In genomic region chr11:67630943-67631331, GRCh38 we compare ENCODE assay signal across 6 cellular contexts. TPM values are rescaled to one million over a fixed set of nuclear protein-coding genes. Genes with fewer than 3 reads are reported as not detected.
DNase-seq lines count a peak whose midpoint lies in the region; FAIRE-seq and TF ChIP-seq lines count a peak whose summit lies in the region.

No MANE protein-coding gene starts in this region.

- H3K36me3 ChIP-seq in H7 (replicated peaks; ENCODE audit: control insufficient read depth, insufficient read depth, low read length) (no peaks in the 10 kb centered on the region), brain microvascular endothelial cell (replicated peaks) (no peaks in the 10 kb centered on the region), neural cell (ENCODE audit: insufficient read depth, low read length) (no peaks in the 10 kb centered on the region)

- no peaks in the 10 kb centered on the region for H4K20me1 ChIP-seq in neural cell (ENCODE audit: insufficient read depth)

- no peaks in the 10 kb centered on the region for H3K79me2 ChIP-seq in neural cell (replicated peaks; ENCODE audit: insufficient read depth, low read length)

- H3K27me3 ChIP-seq in H7 (ENCODE audit: control insufficient read depth, insufficient read depth, low read length) (no peaks in the 10 kb centered on the region), brain microvascular endothelial cell (replicated peaks) (no peaks in the 10 kb centered on the region), neural cell (ENCODE audit: insufficient read depth, low read depth, low read length) (no peaks in the 10 kb centered on the region)

- H3F3A ChIP-seq in neural cell (ENCODE audit: insufficient read depth, low read length, poor library complexity, severe bottlenecking) = no peaks in the 10 kb centered on the region

- no peaks in the 10 kb centered on the region for H3K9me3 ChIP-seq in neural cell (ENCODE audit: low read length)

- no peak for FAIRE-seq in urothelium cell line (lab: Jason Lieb, UNC)

- no peak for DNase-seq in H7
- no peak for DNase-seq in brain microvascular endothelial cell
- no peak for DNase-seq in NOMO-1 (lab: John Stamatoyannopoulos, UW; ENCODE audit: unreplicated experiment in 2 of 2)
- no peak for DNase-seq in GM10266 (ENCODE audit: extremely low spot score)
- no peak for DNase-seq in urothelium cell line (ENCODE audit: low spot score)

- TF ChIP-seq CTCF in brain microvascular endothelial cell (IDR thresholded peaks at IDR 0.05; ENCODE audit: low read depth, low read length, missing control alignments) (no peak), neural cell (IDR thresholded peaks at IDR 0.05; ENCODE audit: poor library complexity, severe bottlenecking) (no peak), GM10266 (IDR thresholded peaks at IDR 0.05; ENCODE audit: control insufficient read depth, insufficient read depth, low read depth, missing control alignments) (no peak)

- peak; percentile 19 for TF ChIP-seq RAD21 in neural cell (conservative IDR thresholded peaks at IDR 0.05)

- H2AFZ ChIP-seq in neural cell (ENCODE audit: low read depth, low read length) = peak overlapping the region; percentile 94

- peak overlapping the region; percentile 57 for H3K4me2 ChIP-seq in neural cell (ENCODE audit: low read length)

- in situ Hi-C loops in brain microvascular endothelial cell (cut with HindIII; ENCODE audit: low pct_ligation_motif_present, low sequenced_read_pairs) = no loop called here

- no peaks in the 10 kb centered on the region for H3K9me2 ChIP-seq in neural cell (ENCODE audit: insufficient read depth, low read length)

- H3K4me3 ChIP-seq in H7 (ENCODE audit: insufficient read depth, low read depth, low read length) = peak overlapping the region; percentile 72
- peak overlapping the region; percentile 68 for H3K4me3 ChIP-seq in brain microvascular endothelial cell (ENCODE audit: low read depth, low read length)
- H3K4me3 ChIP-seq in neural cell (ENCODE audit: low read length) = peak overlapping the region; percentile 98

- H3K27ac ChIP-seq in brain microvascular endothelial cell (no peak overlapping the region), neural cell (ENCODE audit: low read length) (peak overlapping the region; percentile 59)

- H3K9ac ChIP-seq in neural cell (ENCODE audit: low read length) = peak overlapping the region; percentile 91

- no peak for TF ChIP-seq EP300 in neural cell (conservative IDR thresholded peaks at IDR 0.05; ENCODE audit: poor library complexity, severe bottlenecking)

TF ChIP-seq in neural cell, 6 proteins besides CTCF, POLR2A, EP300 and RAD21:
- TF ChIP-seq REST (IDR thresholded peaks at IDR 0.05; ENCODE audit: borderline replicate concordance) (no peak), TAF1 (IDR thresholded peaks at IDR 0.05; ENCODE audit: low read depth) (no peak), SMC3 (conservative IDR thresholded peaks at IDR 0.05; ENCODE audit: poor library complexity) (peak; percentile 53), MXI1 (conservative IDR thresholded peaks at IDR 0.05; ENCODE audit: poor library complexity, severe bottlenecking) (peak; percentile 27), EZH2 (IDR thresholded peaks at IDR 0.05; ENCODE audit: borderline replicate concordance, insufficient read depth, low read length, poor library complexity, severe bottlenecking) (no peak), POLR2AphosphoS5 (IDR thresholded peaks at IDR 0.05) (no peak)

RNA-seq across cellular contexts. Expression of gene NUDT8, which starts 1.2 kb away (rescaled TPM):
- total RNA-seq in H7 (2014; rRNA removed; shearing (Covaris generic)) = 8.1 and 8.7 TPM in 2 replicates
- polyA plus RNA-seq in neural cell = 2.9 TPM in 1 of 2 replicates, not detected in the other
- polyA minus RNA-seq in neural cell = 1.5 TPM in 1 of 2 replicates, not detected in the other

RNA-seq across cellular contexts. Expression of gene TBX10, which starts 8.6 kb away (rescaled TPM):
- total RNA-seq in H7 (2014; rRNA removed; shearing (Covaris generic)) = 0.07 TPM in 1 of 2 replicates, not detected in the other
- polyA plus RNA-seq in neural cell = not detected in 2 replicates
- polyA minus RNA-seq in neural cell = not detected in 2 replicates

RNA-seq across cellular contexts. Expression of gene ACY3, which starts 19.6 kb away (rescaled TPM):
- total RNA-seq in H7 (2014; rRNA removed; shearing (Covaris generic)) = not detected in 2 replicates
- polyA plus RNA-seq in neural cell = not detected in 2 replicates
- polyA minus RNA-seq in neural cell = not detected in 2 replicates

RNA-seq across cellular contexts. Expression of gene NDUFV1, which starts 24.2 kb away (rescaled TPM):
- 302 and 350 TPM in 2 replicates for total RNA-seq in H7 (2014; rRNA removed; shearing (Covaris generic))
- polyA plus RNA-seq in neural cell = 393 and 421 TPM in 2 replicates
- 203 and 214 TPM in 2 replicates for polyA minus RNA-seq in neural cell

RNA-seq across cellular contexts. Expression of gene ALDH3B2, which starts 43.5 kb away (rescaled TPM):
- not detected in 2 replicates for total RNA-seq in H7 (2014; rRNA removed; shearing (Covaris generic))
- polyA plus RNA-seq in neural cell = not detected in 2 replicates
- not detected in 2 replicates for polyA minus RNA-seq in neural cell
